15 cellular contexts compared by ENCODE assay signal in the genomic region with DNA sequence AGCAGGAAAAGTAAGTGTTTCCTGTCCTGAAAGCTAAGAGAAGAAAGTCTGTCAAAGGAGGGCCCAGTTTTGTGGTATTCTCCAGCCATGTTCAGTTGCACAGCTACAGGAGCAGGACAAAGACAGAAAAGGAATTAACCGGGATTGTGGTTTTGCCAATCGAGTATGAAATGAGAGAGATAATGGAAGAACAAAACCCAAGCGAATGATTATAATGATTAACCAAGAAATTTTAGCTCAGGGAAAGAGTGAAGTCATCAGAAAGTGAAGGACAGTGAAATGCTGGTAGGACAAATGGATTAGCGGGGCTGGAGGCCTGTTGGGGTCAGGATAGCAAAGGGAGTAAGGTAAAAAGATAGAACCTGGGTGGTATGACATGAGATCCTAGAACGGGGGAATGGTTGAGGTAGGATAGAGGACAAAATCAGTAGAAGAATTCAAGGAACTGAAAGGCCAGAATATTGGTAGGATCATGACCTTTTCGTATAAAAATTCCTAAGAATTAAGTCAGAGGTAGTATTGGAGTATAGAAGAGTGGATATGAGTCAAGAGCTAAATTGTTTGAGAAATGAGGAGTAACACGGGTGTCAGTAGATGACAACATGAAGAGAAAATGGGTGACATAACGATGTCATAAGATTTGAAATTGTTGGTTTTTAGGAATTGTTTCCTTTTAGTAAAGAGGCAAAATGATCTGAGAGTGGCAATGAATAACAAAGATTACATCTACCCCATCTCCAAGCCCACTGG. TPM values are rescaled to one million over a fixed set of nuclear protein-coding genes. Genes with fewer than 3 reads are reported as not detected.
DNase-seq lines count a peak whose midpoint lies in the region; ATAC-seq, FAIRE-seq and TF ChIP-seq lines count a peak whose summit lies in the region.
"Had no signal": no experiment of that assay in that cellular context is flagged by ENCODE, and none has a peak within 500 bp of the region (broad histone marks: within the 10 kb centered on the region; RNA-seq: fewer than 3 reads in every experiment).

No MANE protein-coding gene starts in this region.

- no peak for FAIRE-seq in HepG2 (lab: Jason Lieb, UNC)

- H3K27ac ChIP-seq in right lobe of liver (peak overlapping the region; percentile 4 to 83 (median 20)), HepG2 (ENCODE audit: extremely low read length, insufficient read depth, low read length) (no peak overlapping the region), VCaP (peak overlapping the region; percentile 84), epithelial cell of prostate (peak overlapping the region; percentile 78), sigmoid colon (no peak overlapping the region), upper lobe of right lung (no peak overlapping the region)
- H3K27ac ChIP-seq: adrenal gland had no signal

- 63% methylated on average over 8 of the region's 8 CpGs for WGBS in right lobe of liver (ENCODE audit: insufficient coverage, low coverage, low lambda C conversion rate, missing lambda C conversion rate)
- 97% methylated on average over 8 of the region's 8 CpGs for WGBS in HepG2 (ENCODE audit: low lambda C conversion rate)
- 94% methylated on average over 8 of the region's 8 CpGs for WGBS in sigmoid colon, 2 donors

- TF ChIP-seq EP300 in HepG2 (IDR thresholded peaks at IDR 0.05; ENCODE audit: low read depth in 2 of 2, low read length in 2 of 2) = no peak
- no peak for TF ChIP-seq EP300 in HepG2 (CRISPR knock-in tag; IDR thresholded peaks at IDR 0.05; ENCODE audit: borderline replicate concordance)
- TF ChIP-seq EP300 in sigmoid colon (IDR thresholded peaks at IDR 0.05) = no peak

- H3K4me1 Mint-ChIP-seq in stimulated activated memory B cell treated with anti-CD40 and anti-IgM and Interleukin-4, amounts not matched to agents 10 μg/mL and 1 μg/mL and 100 μg/mL, for 72 hours = peaks cover 19% of the 10 kb centered on the region

- H3K4me3 ChIP-seq in right lobe of liver (no peak overlapping the region), HepG2 (replicated peaks in 1 of 3; ENCODE audit: insufficient read depth in 1 of 3, low read depth in 2 of 3, low read length in 3 of 3) (no peak overlapping the region), sigmoid colon (no peak overlapping the region), upper lobe of right lung (no peak overlapping the region)
- H3K4me3 ChIP-seq: adrenal gland had no signal

- intact Hi-C loops in right lobe of liver (cut with DNase I) = no loop called here
- intact Hi-C loops in HepG2 (cut with micrococcal nuclease; ENCODE audit: unreplicated experiment) = loop anchor here (2.0 kb wide), 1 partner anchor 207 kb away; a partner anchor contains a TSS
- intact Hi-C loops in sigmoid colon (cut with DNase I) = no loop called here
- intact Hi-C loops in upper lobe of right lung (cut with DNase I) = no loop called here

- H3K27me3 ChIP-seq in right lobe of liver = no peaks in the 10 kb centered on the region
- H3K27me3 ChIP-seq in HepG2 (ENCODE audit: control insufficient read depth in 1 of 2, insufficient read depth in 2 of 2, low read length in 2 of 2) = no peaks in the 10 kb centered on the region
- no peaks in the 10 kb centered on the region for H3K27me3 ChIP-seq in sigmoid colon
- no peaks in the 10 kb centered on the region for H3K27me3 ChIP-seq in upper lobe of right lung
- H3K27me3 ChIP-seq: adrenal gland had no signal

- TF ChIP-seq RAD21 in HepG2 (CRISPR knock-in tag; IDR thresholded peaks at IDR 0.05) = no peak

- in situ Hi-C loops in HepG2 (cut with HindIII; ENCODE audit: extremely low pct_ligation_motif_present, low pct_unique_long_range_greater_than_20kb) = no loop called here

- CTCF ChIA-PET in HepG2 (lab: Yijun Ruan, JAX; ENCODE audit: low intra/inter-chr PET ratio, low total read pairs) = interaction anchor here (2.2 kb wide), 1 partner anchor 343 kb away, joined by 14 read pairs; a partner anchor contains a TSS

- no peaks in the 10 kb centered on the region for H4K20me1 ChIP-seq in HepG2 (ENCODE audit: insufficient read depth, low read length)

- H3K4me2 ChIP-seq in HepG2 (ENCODE audit: low read depth, low read length) = no peak overlapping the region

- TF ChIP-seq CTCF in right lobe of liver (IDR thresholded peaks at IDR 0.05) (no peak), HepG2 (CRISPR knock-in tag; IDR thresholded peaks at IDR 0.05) (no peak), VCaP (conservative IDR thresholded peaks at IDR 0.05) (no peak), sigmoid colon (IDR thresholded peaks at IDR 0.05) (no peak), upper lobe of right lung (IDR thresholded peaks at IDR 0.05) (no peak)

- no peak overlapping the region for H3K9ac ChIP-seq in HepG2 (ENCODE audit: insufficient read depth, low read depth, low read length)

- H3K9me3 Mint-ChIP-seq in stimulated activated memory B cell treated with anti-CD40 and anti-IgM and Interleukin-4, amounts not matched to agents 10 μg/mL and 1 μg/mL and 100 μg/mL, for 72 hours = no peaks in the 10 kb centered on the region

- no peak for DNase-seq in right lobe of liver
- no peak for DNase-seq in HepG2 (ENCODE audit: low spot score)
- DNase-seq in epithelial cell of prostate (ENCODE audit: low read depth, low spot score) = no peak
- no peak for DNase-seq in sigmoid colon
- no peak for DNase-seq in upper lobe of right lung
- DNase-seq: adrenal gland, left cardiac atrium, NCI-H1436, NCI-H526, occipital lobe, Right ventricle myocardium superior had no signal

- H3K9me3 ChIP-seq in right lobe of liver = no peaks in the 10 kb centered on the region
- H3K9me3 ChIP-seq in HepG2 (ENCODE audit: low read length) = no peaks in the 10 kb centered on the region
- H3K9me3 ChIP-seq in sigmoid colon = no peaks in the 10 kb centered on the region
- no peaks in the 10 kb centered on the region for H3K9me3 ChIP-seq in upper lobe of right lung
- H3K9me3 ChIP-seq: adrenal gland had no signal

- no peaks in the 10 kb centered on the region for H3K27me3 Mint-ChIP-seq in stimulated activated memory B cell treated with anti-CD40 and anti-IgM and Interleukin-4, amounts not matched to agents 10 μg/mL and 1 μg/mL and 100 μg/mL, for 72 hours
- H3K27me3 Mint-ChIP-seq: B cell had no signal

- H3K79me2 ChIP-seq in HepG2 (ENCODE audit: insufficient read depth, low read length) = no peaks in the 10 kb centered on the region

- peak overlapping the region; percentile 21 for H3K27ac Mint-ChIP-seq in stimulated activated memory B cell treated with anti-CD40 and anti-IgM and Interleukin-4, amounts not matched to agents 10 μg/mL and 1 μg/mL and 100 μg/mL, for 72 hours
- H3K27ac Mint-ChIP-seq: B cell had no signal

- peaks cover 66% of the 10 kb centered on the region for H3K36me3 Mint-ChIP-seq in stimulated activated memory B cell treated with anti-CD40 and anti-IgM and Interleukin-4, amounts not matched to agents 10 μg/mL and 1 μg/mL and 100 μg/mL, for 72 hours

- no peak for TF ChIP-seq POLR2A in right lobe of liver (IDR thresholded peaks at IDR 0.05)
- TF ChIP-seq POLR2A in HepG2 (IDR thresholded peaks at IDR 0.05; ENCODE audit: insufficient read depth in 1 of 2, low read depth in 2 of 2, low read length in 2 of 2) = no peak
- TF ChIP-seq POLR2A in sigmoid colon (IDR thresholded peaks at IDR 0.05) = no peak

- H3K4me1 ChIP-seq in right lobe of liver (peaks cover 0 to 23% (median 5%) of the 10 kb centered on the region in 4 donors), HepG2 (ENCODE audit: insufficient read depth, low read length) (peaks cover 10% of the 10 kb centered on the region), sigmoid colon (peaks cover 0 to 8% (median 5%) of the 10 kb centered on the region in 4 donors), upper lobe of right lung (peaks cover 16% of the 10 kb centered on the region)

- POLR2A ChIA-PET in HepG2 (lab: Yijun Ruan, JAX) = no interaction called here

- ATAC-seq in right lobe of liver (peak in 1 of 4 donors; percentile 7), HepG2 (no peak), HG03139 (IDR thresholded peaks at IDR 0.05; ENCODE audit: unreplicated experiment) (no peak), upper lobe of right lung (no peak)
- no peak for ATAC-seq in stimulated activated memory B cell treated with anti-CD40 and anti-IgM and Interleukin-4, amounts not matched to agents 10 μg/mL and 1 μg/mL and 100 μg/mL, for 72 hours
- ATAC-seq: left cardiac atrium had no signal

- H3K36me3 ChIP-seq in right lobe of liver = peaks cover 0 to 30% (median 6%) of the 10 kb centered on the region in 4 donors
- H3K36me3 ChIP-seq in HepG2 (replicated peaks in 1 of 2; ENCODE audit: control insufficient read depth in 1 of 2, insufficient read depth in 2 of 2, low read length in 2 of 2) = peaks cover 6 to 37% of the 10 kb centered on the region in 2 experiments
- peaks cover 0 to 9% (median 0%) of the 10 kb centered on the region in 4 donors for H3K36me3 ChIP-seq in sigmoid colon
- H3K36me3 ChIP-seq in upper lobe of right lung = peaks cover 63% of the 10 kb centered on the region

- no peak overlapping the region for H2AFZ ChIP-seq in HepG2 (ENCODE audit: low read length)

- BruUV-seq in HepG2 (replicated peaks; lab: Mats Ljungman, UMichigan) = no TSS peak

- H3K4me3 Mint-ChIP-seq in stimulated activated memory B cell treated with anti-CD40 and anti-IgM and Interleukin-4, amounts not matched to agents 10 μg/mL and 1 μg/mL and 100 μg/mL, for 72 hours = no peak overlapping the region
- H3K4me3 Mint-ChIP-seq: B cell had no signal

RNA-seq across cellular contexts. Expression of a gene that starts 52.8 kb away (rescaled TPM):
- 100 to 1,000 TPM in 4 of 6 experiments, 10 to 100 TPM in 2; 93.7 to 114 (median 107) TPM for total RNA-seq in right lobe of liver
- total RNA-seq in HepG2 (2016; rRNA removed; fragmentation: Illumina TruSeq; extraction: Trizol) = 28.5 and 33.9 TPM in 2 replicates
- total RNA-seq in HepG2 (2016; cell fraction: cytosol; rRNA removed; fragmentation: Illumina TruSeq; extraction: Trizol; ENCODE audit: low read depth) = 16.5 and 21.3 TPM in 2 replicates
- total RNA-seq in HepG2 (2016; cell fraction: insoluble cytoplasmic fraction; rRNA removed; fragmentation: Illumina TruSeq; extraction: Trizol) = 24.1 and 31.9 TPM in 2 replicates
- 20.9 and 21.2 TPM in 2 replicates for total RNA-seq in HepG2 (2016; cell fraction: membrane; rRNA removed; fragmentation: Illumina TruSeq; extraction: Trizol)
- 95.2 and 104 TPM in 2 replicates for total RNA-seq in HepG2 (2016; cell fraction: nucleus; rRNA removed; fragmentation: Illumina TruSeq; extraction: Trizol)
- polyA plus RNA-seq in HepG2 (2011; rRNA removed) = 25.1 and 33.2 TPM in 2 replicates
- polyA plus RNA-seq in HepG2 (2011; cell fraction: cytosol; rRNA removed) = 18.7 and 25.7 TPM in 2 replicates
- polyA plus RNA-seq in HepG2 (2011; cell fraction: nucleus; rRNA removed) = 126 and 140 TPM in 2 replicates
- 45.7 and 49.8 TPM in 2 replicates for polyA plus RNA-seq in HepG2 (2012)
- 5.1 and 6.3 TPM in 2 replicates for polyA plus RNA-seq in HepG2 (2016; cell fraction: cytosol; fragmentation: Illumina TruSeq; extraction: Trizol; ENCODE audit: low read depth)
- 24.9 and 33.0 TPM in 2 replicates for polyA plus RNA-seq in HepG2 (2016; cell fraction: insoluble cytoplasmic fraction; fragmentation: Illumina TruSeq; extraction: Trizol; ENCODE audit: low read depth)
- polyA plus RNA-seq in HepG2 (2016; cell fraction: membrane; fragmentation: Illumina TruSeq; extraction: Trizol; ENCODE audit: low read depth) = 7.9 and 10.1 TPM in 2 replicates
- 123 and 124 TPM in 2 replicates for polyA plus RNA-seq in HepG2 (2016; cell fraction: nucleus; fragmentation: Illumina TruSeq; extraction: Trizol; ENCODE audit: insufficient read depth, low read depth)
- 105 and 207 TPM in 2 replicates for polyA minus RNA-seq in HepG2 (2011; rRNA and poly(A)+ RNA removed; ENCODE audit: low replicate concordance)
- polyA minus RNA-seq in HepG2 (2011; cell fraction: cytosol; rRNA and poly(A)+ RNA removed) = 30.1 and 34.9 TPM in 2 replicates
- 129 and 140 TPM in 2 replicates for polyA minus RNA-seq in HepG2 (2011; cell fraction: nucleus; rRNA and poly(A)+ RNA removed)
- total RNA-seq in sigmoid colon = 10 to 100 TPM; 14.4 to 26.9 (median 19.8) TPM
- 100 to 1,000 TPM in 1 of 3 donors, 10 to 100 TPM in 2; 54.1 to 105 (median 78.0) TPM for polyA plus RNA-seq in sigmoid colon
- total RNA-seq in upper lobe of right lung = 118 TPM

Comparison
In these comparisons a context has a peak if more than half of its experiments do, and no peak if none do; other contexts are left out.
1. H3K27ac ChIP-seq: peak in right lobe of liver (3 of 3), VCaP (single experiment) and epithelial cell of prostate (single experiment); none in HepG2 (single experiment), sigmoid colon (0 of 4) and upper lobe of right lung (single experiment).